Comparison of ENCODE assay signal across 8 cellular contexts in the genomic region with DNA sequence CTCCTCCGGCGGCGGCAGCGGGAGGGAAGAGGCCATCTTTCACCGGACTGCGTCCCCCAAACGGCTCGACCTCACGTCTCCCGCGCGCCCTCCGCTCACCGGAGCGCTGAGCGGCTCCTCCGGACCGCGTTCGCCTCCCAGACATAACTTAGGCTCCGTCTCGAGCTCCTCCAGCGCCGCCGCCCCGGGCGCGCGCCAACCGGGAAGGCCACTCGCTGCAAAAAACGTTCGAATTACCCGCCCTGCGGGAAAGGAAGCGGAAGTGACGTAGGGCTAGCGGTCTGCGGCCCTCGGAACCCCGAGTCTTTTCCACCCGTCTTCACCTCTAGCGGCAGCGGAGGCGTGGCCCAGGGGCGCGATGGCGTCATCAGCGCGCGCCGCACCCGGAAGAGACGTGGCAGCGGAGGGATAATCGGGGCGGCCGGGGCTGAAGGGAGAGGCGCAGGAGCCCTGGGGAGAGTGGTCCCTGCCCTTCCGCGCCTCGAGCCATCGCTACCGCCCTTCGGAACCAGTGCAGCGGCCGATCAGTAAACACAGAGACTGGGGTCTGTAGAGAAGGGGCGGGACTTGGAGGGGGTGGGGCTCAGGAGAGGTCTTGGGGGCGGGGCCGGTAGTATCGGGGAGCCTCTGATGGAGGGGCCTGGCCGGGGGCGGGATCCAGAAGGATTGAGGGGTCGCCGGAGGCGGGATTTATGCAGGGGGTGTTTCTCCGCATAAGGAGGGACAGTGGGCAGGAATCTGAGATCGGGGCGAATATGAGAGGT. TPM values are rescaled to one million over a fixed set of nuclear protein-coding genes. Genes with fewer than 3 reads are reported as not detected.
DNase-seq lines count a peak whose midpoint lies in the region; ATAC-seq and TF ChIP-seq lines count a peak whose summit lies in the region.

A gene with protein sequence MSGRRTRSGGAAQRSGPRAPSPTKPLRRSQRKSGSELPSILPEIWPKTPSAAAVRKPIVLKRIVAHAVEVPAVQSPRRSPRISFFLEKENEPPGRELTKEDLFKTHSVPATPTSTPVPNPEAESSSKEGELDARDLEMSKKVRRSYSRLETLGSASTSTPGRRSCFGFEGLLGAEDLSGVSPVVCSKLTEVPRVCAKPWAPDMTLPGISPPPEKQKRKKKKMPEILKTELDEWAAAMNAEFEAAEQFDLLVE (minus strand): TSS at position 207 of the 764 bp plus-strand sequence. CDS start 62 bp downstream, at position 145.
A gene (plus strand): TSS at position 389 of the 764 bp plus-strand sequence. CDS start 477 bp downstream, outside the sequence.

- H3K4me1 Mint-ChIP-seq in activated T-cell treated with anti-CD3 and anti-CD28 coated beads, Interleukin-2, amount 50 U/mL, for 24 hours (ENCODE audit: low read depth), result peaks cover 44% of the 10 kb centered on the region

- H3K27me3 Mint-ChIP-seq in activated T-cell treated with anti-CD3 and anti-CD28 coated beads, Interleukin-2, amount 50 U/mL, for 24 hours, result no peaks in the 10 kb centered on the region

- peak; percentile 48 for ATAC-seq in GM21717 (IDR thresholded peaks at IDR 0.05; ENCODE audit: unreplicated experiment)

- TF ChIP-seq CTCF in epithelial cell of proximal tubule (conservative IDR thresholded peaks at IDR 0.05; ENCODE audit: low read depth, low read length), result no peak

- H3K4me3 Mint-ChIP-seq in activated T-cell treated with anti-CD3 and anti-CD28 coated beads, Interleukin-2, amount 50 U/mL, for 24 hours, result peak within 1 kb of the TSS; percentile 99

- H3K9me3 Mint-ChIP-seq in activated T-cell treated with anti-CD3 and anti-CD28 coated beads, Interleukin-2, amount 50 U/mL, for 24 hours, result no peaks in the 10 kb centered on the region

- peak within 1 kb of the TSS; percentile 81 for H3K4me3 ChIP-seq in epithelial cell of proximal tubule (ENCODE audit: low read depth, low read length)

- H3K36me3 Mint-ChIP-seq in activated T-cell treated with anti-CD3 and anti-CD28 coated beads, Interleukin-2, amount 50 U/mL, for 24 hours (ENCODE audit: low read depth), result peaks cover 94% of the 10 kb centered on the region

- H3K27ac Mint-ChIP-seq in activated T-cell treated with anti-CD3 and anti-CD28 coated beads, Interleukin-2, amount 50 U/mL, for 24 hours, result peak within 1 kb of the TSS; percentile 99

- DNase-seq in DMS153 treated with DMSO at 0.1 percent for 48 hours (lab: John Stamatoyannopoulos, UW; ENCODE audit: unreplicated experiment), result peak; percentile 91
- DNase-seq in KG1 (lab: John Stamatoyannopoulos, UW), result peak; percentile 97
- DNase-seq in activated T-cell treated with anti-CD3 and anti-CD28 coated beads, Interleukin-2, amount 50 U/mL, for 24 hours, result peak; percentile 99
- DNase-seq in epithelial cell of proximal tubule (ENCODE audit: low read depth), result peak; percentile 54
- DNase-seq in mucosa of gallbladder (ENCODE audit: low spot score), result peak; percentile 97
- DNase-seq in stimulated activated CD8-positive, alpha-beta memory T cell treated with anti-CD3 and anti-CD28 coated beads, Interleukin-4, amount 100 ng/mL, for 24 hours (ENCODE audit: low read depth), result peak; percentile 96

TF ChIP-seq in PFSK-1, 5 proteins besides CTCF, POLR2A, EP300 and RAD21:
- TF ChIP-seq POLR2AphosphoS5 (IDR thresholded peaks at IDR 0.05; ENCODE audit: low read depth, low read length) (peak; percentile 66), TAF1 (IDR thresholded peaks at IDR 0.05; ENCODE audit: borderline replicate concordance, insufficient read depth, low read length) (peak; percentile 67; the same call in 1 of the 2 replicates), SIN3A (IDR thresholded peaks at IDR 0.05; ENCODE audit: borderline replicate concordance, insufficient read depth, low read length) (0 out of 2 replicates have a peak, but pooled peaks have one; percentile 70), FOXP2 (optimal IDR thresholded peaks at IDR 0.05; ENCODE audit: borderline replicate concordance, extremely low read depth, extremely low read length, insufficient read depth) (peak; percentile 88)
- TF ChIP-seq, protein P1, sequence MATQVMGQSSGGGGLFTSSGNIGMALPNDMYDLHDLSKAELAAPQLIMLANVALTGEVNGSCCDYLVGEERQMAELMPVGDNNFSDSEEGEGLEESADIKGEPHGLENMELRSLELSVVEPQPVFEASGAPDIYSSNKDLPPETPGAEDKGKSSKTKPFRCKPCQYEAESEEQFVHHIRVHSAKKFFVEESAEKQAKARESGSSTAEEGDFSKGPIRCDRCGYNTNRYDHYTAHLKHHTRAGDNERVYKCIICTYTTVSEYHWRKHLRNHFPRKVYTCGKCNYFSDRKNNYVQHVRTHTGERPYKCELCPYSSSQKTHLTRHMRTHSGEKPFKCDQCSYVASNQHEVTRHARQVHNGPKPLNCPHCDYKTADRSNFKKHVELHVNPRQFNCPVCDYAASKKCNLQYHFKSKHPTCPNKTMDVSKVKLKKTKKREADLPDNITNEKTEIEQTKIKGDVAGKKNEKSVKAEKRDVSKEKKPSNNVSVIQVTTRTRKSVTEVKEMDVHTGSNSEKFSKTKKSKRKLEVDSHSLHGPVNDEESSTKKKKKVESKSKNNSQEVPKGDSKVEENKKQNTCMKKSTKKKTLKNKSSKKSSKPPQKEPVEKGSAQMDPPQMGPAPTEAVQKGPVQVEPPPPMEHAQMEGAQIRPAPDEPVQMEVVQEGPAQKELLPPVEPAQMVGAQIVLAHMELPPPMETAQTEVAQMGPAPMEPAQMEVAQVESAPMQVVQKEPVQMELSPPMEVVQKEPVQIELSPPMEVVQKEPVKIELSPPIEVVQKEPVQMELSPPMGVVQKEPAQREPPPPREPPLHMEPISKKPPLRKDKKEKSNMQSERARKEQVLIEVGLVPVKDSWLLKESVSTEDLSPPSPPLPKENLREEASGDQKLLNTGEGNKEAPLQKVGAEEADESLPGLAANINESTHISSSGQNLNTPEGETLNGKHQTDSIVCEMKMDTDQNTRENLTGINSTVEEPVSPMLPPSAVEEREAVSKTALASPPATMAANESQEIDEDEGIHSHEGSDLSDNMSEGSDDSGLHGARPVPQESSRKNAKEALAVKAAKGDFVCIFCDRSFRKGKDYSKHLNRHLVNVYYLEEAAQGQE (IDR thresholded peaks at IDR 0.05; ENCODE audit: insufficient read depth in 1 of 2, low read depth in 2 of 2, low read length in 2 of 2), result 0 out of 4 replicates have a peak, but pooled peaks of 1 of the 2 experiments have one; percentile 38

RNA-seq across cellular contexts. Expression of the first gene that starts in this region (rescaled TPM):
- polyA plus RNA-seq in PFSK-1 (2012; ENCODE audit: insufficient read length, low read depth), result 18.4 TPM
- total RNA-seq in epithelial cell of proximal tubule, result 32.0 and 45.4 TPM in 2 replicates
- total RNA-seq in mucosa of gallbladder, result 2.1 TPM

RNA-seq across cellular contexts. Expression of the second gene that starts in this region (rescaled TPM):
- 100 TPM for polyA plus RNA-seq in PFSK-1 (2012; ENCODE audit: insufficient read length, low read depth)
- total RNA-seq in epithelial cell of proximal tubule, result 59.0 and 61.1 TPM in 2 replicates
- 44.4 TPM for total RNA-seq in mucosa of gallbladder

Comparison
In these comparisons a context has a peak if more than half of its experiments do, and no peak if none do; other contexts are left out.
1. Peak in every context shown above with its lines: DNase-seq, ATAC-seq and H3K4me3 ChIP-seq.
2. RNA of the first gene that starts in this region (total RNA-seq): 32.0 to 45.4 TPM in epithelial cell of proximal tubule; 2.1 TPM in mucosa of gallbladder (single experiment); every median in the first group is over 10 times any median in the second.